Comparison of ENCODE assay signal across 9 cellular contexts in the genomic region with DNA sequence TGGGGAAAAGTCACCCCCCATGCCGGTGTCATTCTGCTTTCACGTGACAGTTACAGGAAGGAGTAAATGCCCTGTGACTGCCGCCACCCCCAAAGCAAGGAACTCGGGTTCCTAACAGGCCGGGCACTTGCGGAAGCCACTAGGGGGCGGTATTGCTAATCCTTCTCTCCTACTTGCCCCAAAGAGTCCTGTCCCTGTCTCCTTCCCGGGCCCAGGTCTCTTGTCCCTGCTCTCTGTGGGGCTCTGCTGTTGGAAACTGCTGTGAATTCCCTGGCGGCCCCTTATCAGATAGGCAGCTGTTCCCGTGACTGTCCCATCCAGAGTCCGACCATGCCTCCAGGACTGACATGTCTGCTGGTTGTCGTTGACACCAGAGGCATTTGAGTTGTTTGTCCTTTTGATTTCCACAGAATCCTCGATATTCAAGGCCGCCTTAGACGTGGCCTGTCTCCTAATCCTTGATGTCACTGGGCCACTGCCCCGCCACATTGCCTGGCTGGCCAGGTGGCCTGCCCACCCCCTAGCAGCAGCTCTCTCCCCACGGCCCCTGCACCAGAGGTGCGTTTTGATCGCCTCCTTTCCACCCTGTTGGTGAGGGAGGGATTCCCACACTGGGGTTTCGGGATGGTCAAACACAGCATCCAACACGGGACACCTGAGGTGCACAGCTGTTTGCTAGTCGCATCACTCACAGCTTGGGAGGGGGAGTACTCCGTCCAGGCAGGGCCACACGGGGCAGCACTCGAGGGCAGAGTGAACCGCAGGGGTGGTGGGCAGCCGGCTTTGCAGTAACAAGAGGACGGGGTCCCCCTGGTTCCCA. TPM values are rescaled to one million over a fixed set of nuclear protein-coding genes. Genes with fewer than 3 reads are reported as not detected.
DNase-seq lines count a peak whose midpoint lies in the region; ATAC-seq, FAIRE-seq and TF ChIP-seq lines count a peak whose summit lies in the region.
"Had no signal": no experiment of that assay in that cellular context is flagged by ENCODE, and none has a peak within 500 bp of the region (broad histone marks: within the 10 kb centered on the region; RNA-seq: fewer than 3 reads in every experiment).

No MANE protein-coding gene starts in this region.

- no peak overlapping the region for H2BK5ac ChIP-seq in H9 (ENCODE audit: insufficient read length, low read length)

- no peaks in the 10 kb centered on the region for H3K23me2 ChIP-seq in H9 (ENCODE audit: insufficient read length, low read depth, low read length, poor library complexity, severe bottlenecking)

- H3K79me1 ChIP-seq in H9 (ENCODE audit: insufficient read depth, low read depth, low read length, poor library complexity, severe bottlenecking), result no peaks in the 10 kb centered on the region

- H2AFZ ChIP-seq in H9 (ENCODE audit: low read length), result no peak overlapping the region

- H3K4me3 Mint-ChIP-seq in H9, result no peak overlapping the region
- H3K4me3 Mint-ChIP-seq in T-helper 17 cell, result no peak overlapping the region
- H3K4me3 Mint-ChIP-seq: activated B cell treated with CpG ODN at 0.5 μM for 24 hours had no signal

- no peak overlapping the region for H2BK12ac ChIP-seq in H9 (ENCODE audit: insufficient read length, low read depth, low read length)

- no CpG with 5 or more reads among the region's 28 CpGs for WGBS in H9 (ENCODE audit: extremely low coverage, insufficient read length, low lambda C conversion rate)
- 56 to 65% methylated on average over 22 to 28 of the region's 28 CpGs for WGBS in upper lobe of left lung, 2 donors

- FAIRE-seq in D721Med (lab: Jason Lieb, UNC) (no peak), RCC 7860 (lab: Jason Lieb, UNC) (no peak)

- H4K5ac ChIP-seq in H9 (ENCODE audit: insufficient read length, low read depth, low read length), result no peak overlapping the region

- H3T11ph ChIP-seq in H9 (ENCODE audit: low read length), result no peak overlapping the region

- no peak overlapping the region for H3K23ac ChIP-seq in H9 (ENCODE audit: insufficient read length, low read depth, low read length)

- no peak overlapping the region for H3K27ac ChIP-seq in H9 (ENCODE audit: insufficient read length, low read depth, low read length)
- peak overlapping the region; percentile 13 for H3K27ac ChIP-seq in brain microvascular endothelial cell
- no peak overlapping the region for H3K27ac ChIP-seq in upper lobe of left lung

- H3K56ac ChIP-seq in H9 (ENCODE audit: insufficient read length, low read depth, low read length), result no peak overlapping the region

- H3K27me3 ChIP-seq in H9 (ENCODE audit: insufficient read depth, low read length), result no peaks in the 10 kb centered on the region
- H3K27me3 ChIP-seq in brain microvascular endothelial cell (replicated peaks), result no peaks in the 10 kb centered on the region
- H3K27me3 ChIP-seq in upper lobe of left lung, result no peaks in the 10 kb centered on the region

- no peak overlapping the region for H3K14ac ChIP-seq in H9 (ENCODE audit: insufficient read depth, low read length)

- H3K4ac ChIP-seq in H9 (ENCODE audit: low read depth, low read length), result no peak overlapping the region

- H3K9me3 ChIP-seq in H9 (ENCODE audit: control insufficient read depth, low read depth, low read length) (no peaks in the 10 kb centered on the region), upper lobe of left lung (no peaks in the 10 kb centered on the region), T-helper 17 cell (ENCODE audit: control insufficient read depth, low read length, poor library complexity, severe bottlenecking) (no peaks in the 10 kb centered on the region)

- H3K36me3 Mint-ChIP-seq in H9 (ENCODE audit: insufficient read depth in 1 of 3, low read depth in 3 of 3) (peaks cover 4 to 12% (median 5%) of the 10 kb centered on the region in 3 experiments; a peak in 5 of 7 replicates), T-helper 17 cell (ENCODE audit: low read depth) (no peaks in the 10 kb centered on the region)

- no peak overlapping the region for H3K18ac ChIP-seq in H9 (ENCODE audit: insufficient read length, low read depth, low read length)

- no peak overlapping the region for H4K8ac ChIP-seq in H9 (replicated peaks; ENCODE audit: insufficient read length, low read depth, low read length)

- H4K91ac ChIP-seq in H9 (ENCODE audit: insufficient read length, low read depth, low read length), result no peak overlapping the region

- no peak overlapping the region for H2BK15ac ChIP-seq in H9 (ENCODE audit: low read depth, low read length)

- no peak overlapping the region for H3K4me3 ChIP-seq in brain microvascular endothelial cell (ENCODE audit: low read depth, low read length)
- H3K4me3 ChIP-seq in upper lobe of left lung, result no peak overlapping the region

- H3K4me1 Mint-ChIP-seq in H9 (peaks cover 11 to 19% of the 10 kb centered on the region in 2 experiments), T-helper 17 cell (peaks cover 2% of the 10 kb centered on the region)
- H3K4me1 Mint-ChIP-seq: activated B cell treated with CpG ODN at 0.5 μM for 24 hours had no signal

- no peak overlapping the region for H2BK20ac ChIP-seq in H9 (ENCODE audit: low read depth, low read length, poor library complexity, severe bottlenecking)

- ATAC-seq in upper lobe of left lung (ENCODE audit: low FRiP score in 2 of 2) (peak in 1 of 2 donors; percentile 20), T-helper 17 cell (no peak)

- H4K20me1 ChIP-seq in H9 (ENCODE audit: control insufficient read depth, insufficient read depth, insufficient read length), result peaks cover 4% of the 10 kb centered on the region

- TF ChIP-seq POLR2A in upper lobe of left lung (IDR thresholded peaks at IDR 0.05), result no peak

- H2AK5ac ChIP-seq in H9 (ENCODE audit: insufficient read length, low read length), result no peak overlapping the region

- H3K27ac Mint-ChIP-seq in H9, result peak overlapping the region in 2 of 3 experiments; percentile 20 to 49; a peak in 3 of 7 replicates
- no peak overlapping the region for H3K27ac Mint-ChIP-seq in T-helper 17 cell
- H3K27ac Mint-ChIP-seq: activated B cell treated with CpG ODN at 0.5 μM for 24 hours had no signal

- TF ChIP-seq EP300 in upper lobe of left lung (IDR thresholded peaks at IDR 0.05), result no peak

- H3K9ac ChIP-seq in H9 (ENCODE audit: extremely low read depth, insufficient read length, low read length), result no peak overlapping the region

- H3K9me3 Mint-ChIP-seq in H9, result no peaks in the 10 kb centered on the region; a peak in 1 of 5 replicates
- H3K9me3 Mint-ChIP-seq: activated B cell treated with CpG ODN at 0.5 μM for 24 hours had no signal

- H3K4me1 ChIP-seq in H9 (ENCODE audit: insufficient read depth, low read length) (no peaks in the 10 kb centered on the region; the same call in 1 of the 2 replicates), upper lobe of left lung (peaks cover 0 to 7% (median 0%) of the 10 kb centered on the region in 4 donors)

- H3K36me3 ChIP-seq in brain microvascular endothelial cell (replicated peaks) (no peaks in the 10 kb centered on the region), upper lobe of left lung (no peaks in the 10 kb centered on the region)

- H3K27me3 Mint-ChIP-seq in H9 (ENCODE audit: low read depth) (no peaks in the 10 kb centered on the region), T-helper 17 cell (no peaks in the 10 kb centered on the region)
- H3K27me3 Mint-ChIP-seq: activated B cell treated with CpG ODN at 0.5 μM for 24 hours had no signal

- no peak overlapping the region for H3K4me2 ChIP-seq in H9 (ENCODE audit: insufficient read depth, insufficient read length, low read length)

- DNase-seq in D721Med (ENCODE audit: insufficient read length, low spot score), result no peak
- DNase-seq in H9, result peak; percentile 86
- peak; percentile 34 for DNase-seq in RCC 7860 (ENCODE audit: low spot score)
- DNase-seq in brain microvascular endothelial cell, result peak; percentile 67
- DNase-seq in left kidney (ENCODE audit: low read depth, low spot score), result peak; percentile 82
- DNase-seq in upper lobe of left lung, result peak in 1 of 2 donors; percentile 56
- DNase-seq in midbrain (lab: John Stamatoyannopoulos, UW), result no peak
- DNase-seq in T-helper 17 cell, result no peak
- DNase-seq: activated B cell treated with CpG ODN at 0.5 μM for 24 hours had no signal

- H3K79me2 ChIP-seq in H9 (ENCODE audit: insufficient read depth, low read length), result no peaks in the 10 kb centered on the region

- in situ Hi-C loops in brain microvascular endothelial cell (cut with HindIII; ENCODE audit: low pct_ligation_motif_present, low sequenced_read_pairs), result no loop called here

- H2BK120ac ChIP-seq in H9 (ENCODE audit: low read depth, low read length, poor library complexity, severe bottlenecking), result no peak overlapping the region

- TF ChIP-seq CTCF in D721Med (IDR thresholded peaks at IDR 0.05; ENCODE audit: insufficient read depth, missing control alignments), result peak; percentile 21
- TF ChIP-seq CTCF in H9 (conservative IDR thresholded peaks at IDR 0.05), result peak; percentile 91
- peak; percentile 91 for TF ChIP-seq CTCF in brain microvascular endothelial cell (IDR thresholded peaks at IDR 0.05; ENCODE audit: low read depth, low read length, missing control alignments)
- TF ChIP-seq CTCF in upper lobe of left lung (IDR thresholded peaks at IDR 0.05), result peak; percentile 37 to 59 (median 42)

RNA-seq across cellular contexts. Expression of gene CHAF1B, which starts 37.3 kb away (rescaled TPM):
- total RNA-seq in H9 (2021), result 19.3 and 21.7 TPM in 2 replicates
- 1 to 10 TPM in 4 of 6 donors, under 1 TPM in 2; 0.55 to 2.1 (median 1.2) TPM for total RNA-seq in upper lobe of left lung
- 1 to 10 TPM; 2.4 to 5.7 TPM for total RNA-seq in T-helper 17 cell

RNA-seq across cellular contexts. Expression of gene CLDN14, which starts 57.4 kb away (rescaled TPM):
- total RNA-seq in H9 (2021) (not detected in 2 replicates), upper lobe of left lung (under 1 TPM in 1 of 6 donors, not detected in 5; 0.47 TPM), T-helper 17 cell (not detected)

Comparison
In these comparisons a context has a peak if more than half of its experiments do, and no peak if none do; other contexts are left out.
1. DNase-seq: peak in H9 (single experiment), RCC 7860 (single experiment), brain microvascular endothelial cell (single experiment) and left kidney (single experiment); none in D721Med (single experiment), midbrain (single experiment) and T-helper 17 cell (0 of 3).
2. CTCF ChIP-seq: peak in every context shown above with its lines; median percentile 91 in H9; 91 in brain microvascular endothelial cell; 42 in upper lobe of left lung; 21 in D721Med.